Comparison of ENCODE assay signal across 20 cellular contexts in genomic region chr14:86243158-86243557, GRCh38.
DNase-seq lines count a peak whose midpoint lies in the region; ATAC-seq lines count a peak whose summit lies in the region.
"Had no signal": no experiment of that assay in that cellular context is flagged by ENCODE, and none has a peak within 500 bp of the region (broad histone marks: within the 10 kb centered on the region; RNA-seq: fewer than 3 reads in every experiment).

No MANE protein-coding gene starts in this region.

- intact Hi-C loops in left colon (cut with DNase I, micrococcal nuclease): no loop called here

- peak; percentile 66 for DNase-seq in NOMO-1 treated with dmso at 0.1 percent for 144 hours (lab: John Stamatoyannopoulos, UW; ENCODE audit: unreplicated experiment)
- no peak for DNase-seq in left colon
- DNase-seq in iPS-NIHi7 (ENCODE audit: extremely low spot score): no peak
- DNase-seq: ACHN; activated CD8-positive, alpha-beta memory T cell treated with anti-CD3 and anti-CD28 coated beads, Interleukin-2, amount 50 U/mL, for 48 hours; activated naive CD4-positive, alpha-beta T cell treated with anti-CD3 and anti-CD28 coated beads for 36 hours; CD8-positive, alpha-beta memory T cell; head of caudate nucleus; NCI-H146; NCI-H524; occipital lobe; trophoblast cell had no signal

- ATAC-seq in GM18499 (IDR thresholded peaks at IDR 0.05; ENCODE audit: insufficient read depth, unreplicated experiment): peak; percentile 80
- peak; percentile 74 for ATAC-seq in GM21619 (IDR thresholded peaks at IDR 0.05; ENCODE audit: unreplicated experiment)
- peak; percentile 93 for ATAC-seq in HG03175 (IDR thresholded peaks at IDR 0.05; ENCODE audit: unreplicated experiment)
- no peak for ATAC-seq in left colon
- no peak for ATAC-seq in HG03108 (IDR thresholded peaks at IDR 0.05; ENCODE audit: unreplicated experiment)
- ATAC-seq in HG02610 (IDR thresholded peaks at IDR 0.05; ENCODE audit: unreplicated experiment): no peak
- ATAC-seq: activated CD4-positive, CD25-positive, alpha-beta regulatory T cell treated with anti-CD3 and anti-CD28 coated beads, Interleukin-2, amount 50 U/mL, for 24 hours; Panc1; sciatic nerve had no signal

Comparison
In these comparisons a context has a peak if more than half of its experiments do, and no peak if none do; other contexts are left out.
1. ATAC-seq: peak in GM18499 (single experiment), GM21619 (single experiment) and HG03175 (single experiment); none in left colon (single experiment), HG03108 (single experiment) and HG02610 (single experiment).